11 cellular contexts compared by ENCODE assay signal in the genomic region with DNA sequence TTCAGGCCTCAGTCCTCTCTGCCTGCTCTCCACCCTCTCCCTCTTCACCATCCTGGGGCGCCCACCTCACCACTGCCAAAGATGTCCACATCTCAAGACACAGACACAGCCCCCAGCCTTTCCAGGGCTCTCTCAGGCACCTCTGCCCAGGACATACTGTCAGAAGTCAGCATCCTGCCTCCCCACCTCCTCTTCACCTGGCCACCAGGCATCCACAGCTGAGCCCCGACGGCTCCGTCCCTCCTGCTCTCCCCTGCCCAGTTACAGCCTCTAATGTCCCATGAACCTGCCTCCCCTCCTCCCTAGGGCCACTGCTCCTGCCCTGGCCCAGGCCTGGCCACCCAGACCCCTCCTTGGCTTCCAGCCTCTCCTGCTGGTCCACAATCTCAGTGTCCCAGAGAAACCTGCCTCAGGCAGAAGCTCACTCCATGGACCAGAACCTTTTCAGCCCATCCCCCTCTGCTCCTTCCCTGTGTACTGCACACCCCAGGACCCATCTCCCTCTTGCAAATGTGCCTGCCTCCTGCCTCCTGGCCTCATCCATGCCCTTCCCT. TPM values are rescaled to one million over a fixed set of nuclear protein-coding genes. Genes with fewer than 3 reads are reported as not detected.
DNase-seq lines count a peak whose midpoint lies in the region; ATAC-seq and TF ChIP-seq lines count a peak whose summit lies in the region.
"Had no signal": no experiment of that assay in that cellular context is flagged by ENCODE, and none has a peak within 500 bp of the region (broad histone marks: within the 10 kb centered on the region; RNA-seq: fewer than 3 reads in every experiment).

No MANE protein-coding gene starts in this region.

- intact Hi-C loops in heart right ventricle (cut with DNase I) = no loop called here
- intact Hi-C loops in Right ventricle myocardium superior (cut with DNase I) = no loop called here
- intact Hi-C loops in naive thymus-derived CD4-positive, alpha-beta T cell (cut with micrococcal nuclease) = no loop called here
- intact Hi-C loops in uterus (cut with DNase I; ENCODE audit: low total_unique reads) = no loop called here

- H3K9me3 ChIP-seq in heart right ventricle = no peaks in the 10 kb centered on the region
- H3K9me3 ChIP-seq in naive thymus-derived CD4-positive, alpha-beta T cell (ENCODE audit: control insufficient read depth in 2 of 3, low read length in 3 of 3) = no peaks in the 10 kb centered on the region
- H3K9me3 ChIP-seq in uterus = no peaks in the 10 kb centered on the region

- H3K36me3 ChIP-seq in heart right ventricle (peaks cover 0 to 43% (median 5%) of the 10 kb centered on the region in 9 donors), uterus (no peaks in the 10 kb centered on the region)
- peaks cover 0 to 16% (median 6%) of the 10 kb centered on the region in 3 experiments for H3K36me3 ChIP-seq in naive thymus-derived CD4-positive, alpha-beta T cell (ENCODE audit: control insufficient read depth in 2 of 3, insufficient read depth in 3 of 3, low read length in 3 of 3)

- POLR2A ChIA-PET in activated naive CD8-positive, alpha-beta T cell treated with anti-CD3 and anti-CD28 coated beads, Interleukin-2, amount 10 ng/mL, durations not matched to agents 7 days and 5 days (lab: Charles Lee) = interaction anchor here (0.6 to 3.5 kb wide), 5 partner anchors 9 to 519 kb away, joined by 4 to 38 read pairs (median 4); a partner anchor contains a TSS
- POLR2A ChIA-PET in naive thymus-derived CD4-positive, alpha-beta T cell (lab: Charles Lee) = interaction anchor here (1.4 to 8.0 kb wide), 4 partner anchors 8 to 17 kb away, joined by 5 to 90 read pairs (median 28); a partner anchor contains a TSS

- ATAC-seq in heart right ventricle (no peak), Right ventricle myocardium superior (ENCODE audit: poor library complexity) (no peak), HG02981 (IDR thresholded peaks at IDR 0.05; ENCODE audit: unreplicated experiment) (no peak), GM21529 (IDR thresholded peaks at IDR 0.05; ENCODE audit: unreplicated experiment) (no peak)
- ATAC-seq in activated naive CD8-positive, alpha-beta T cell treated with anti-CD3 and anti-CD28 coated beads, Interleukin-2, amount 10 ng/mL, durations not matched to agents 7 days and 5 days (ENCODE audit: low read depth) = no peak
- ATAC-seq in naive thymus-derived CD4-positive, alpha-beta T cell = no peak

- peak overlapping the region; percentile 61 for H3K4me3 Mint-ChIP-seq in activated naive CD8-positive, alpha-beta T cell treated with anti-CD3 and anti-CD28 coated beads, Interleukin-2, amount 10 ng/mL, durations not matched to agents 7 days and 5 days
- H3K4me3 Mint-ChIP-seq in naive thymus-derived CD4-positive, alpha-beta T cell = peak overlapping the region; percentile 75 to 98 (median 91)

- H3K27me3 ChIP-seq in heart right ventricle (peaks cover 0 to 9% (median 0%) of the 10 kb centered on the region in 7 donors), uterus (no peaks in the 10 kb centered on the region)
- no peaks in the 10 kb centered on the region for H3K27me3 ChIP-seq in naive thymus-derived CD4-positive, alpha-beta T cell (ENCODE audit: control insufficient read depth in 2 of 2, insufficient read depth in 2 of 2, low read length in 2 of 2)

- no peaks in the 10 kb centered on the region for H3K9me3 Mint-ChIP-seq in activated naive CD8-positive, alpha-beta T cell treated with anti-CD3 and anti-CD28 coated beads, Interleukin-2, amount 10 ng/mL, durations not matched to agents 7 days and 5 days
- H3K9me3 Mint-ChIP-seq in naive thymus-derived CD4-positive, alpha-beta T cell = no peaks in the 10 kb centered on the region

- DNase-seq in heart right ventricle (no peak), Right ventricle myocardium superior (no peak), uterus (no peak), NCI-H1694 treated with DMSO at 0.1 percent for 48 hours (lab: John Stamatoyannopoulos, UW) (no peak)
- DNase-seq in activated naive CD8-positive, alpha-beta T cell treated with anti-CD3 and anti-CD28 coated beads, Interleukin-2, amount 10 ng/mL, durations not matched to agents 7 days and 5 days = peak; percentile 45
- no peak for DNase-seq in naive thymus-derived CD4-positive, alpha-beta T cell
- DNase-seq: activated gamma-delta T cell, NCI-H446 treated with DMSO at 0.1 percent for 48 hours had no signal

- H3K27ac ChIP-seq in heart right ventricle (peak overlapping the region in 9 of 10 donors; percentile 28 to 99 (median 88)), uterus (peak overlapping the region; percentile 99 to 100)
- peak overlapping the region; percentile 89 for H3K27ac ChIP-seq in naive thymus-derived CD4-positive, alpha-beta T cell (ENCODE audit: low read depth, low read length)

- CTCF ChIA-PET in naive thymus-derived CD4-positive, alpha-beta T cell (lab: Charles Lee) = interaction anchor here (0.7 to 4.3 kb wide), 4 partner anchors 10 to 149 kb away, joined by 3 to 32 read pairs (median 5); no protein-coding TSS in a partner anchor

- peaks cover 47% of the 10 kb centered on the region for H3K4me1 Mint-ChIP-seq in activated naive CD8-positive, alpha-beta T cell treated with anti-CD3 and anti-CD28 coated beads, Interleukin-2, amount 10 ng/mL, durations not matched to agents 7 days and 5 days
- H3K4me1 Mint-ChIP-seq in naive thymus-derived CD4-positive, alpha-beta T cell = peaks cover 44 to 72% (median 66%) of the 10 kb centered on the region in 7 donors

- H3K27me3 Mint-ChIP-seq in activated naive CD8-positive, alpha-beta T cell treated with anti-CD3 and anti-CD28 coated beads, Interleukin-2, amount 10 ng/mL, durations not matched to agents 7 days and 5 days = no peaks in the 10 kb centered on the region
- no peaks in the 10 kb centered on the region for H3K27me3 Mint-ChIP-seq in naive thymus-derived CD4-positive, alpha-beta T cell

- peak overlapping the region; percentile 85 for H3K27ac Mint-ChIP-seq in activated naive CD8-positive, alpha-beta T cell treated with anti-CD3 and anti-CD28 coated beads, Interleukin-2, amount 10 ng/mL, durations not matched to agents 7 days and 5 days
- H3K27ac Mint-ChIP-seq in naive thymus-derived CD4-positive, alpha-beta T cell = peak overlapping the region; percentile 35 to 97 (median 90)

- H3K4me3 ChIP-seq in heart right ventricle (no peak overlapping the region), uterus (no peak overlapping the region)
- H3K4me3 ChIP-seq in naive thymus-derived CD4-positive, alpha-beta T cell (ENCODE audit: low read length) = no peak overlapping the region
- H3K4me3 ChIP-seq: skin epidermis had no signal

- H3K4me1 ChIP-seq in heart right ventricle (peaks cover 34 to 69% (median 45%) of the 10 kb centered on the region in 9 donors), uterus (peaks cover 0 to 21% of the 10 kb centered on the region in 2 donors)
- peaks cover 20 to 68% of the 10 kb centered on the region in 2 donors for H3K4me1 ChIP-seq in naive thymus-derived CD4-positive, alpha-beta T cell (ENCODE audit: control insufficient read depth in 2 of 2, insufficient read depth in 2 of 2, low read length in 2 of 2)

- WGBS in heart right ventricle, 2 donors = 73 to 97% methylated on average over 4 of the region's 4 CpGs

- TF ChIP-seq POLR2A in uterus (IDR thresholded peaks at IDR 0.05) = no peak

- TF ChIP-seq CTCF in heart right ventricle (IDR thresholded peaks at IDR 0.05) = no peak
- no peak for TF ChIP-seq CTCF in uterus (IDR thresholded peaks at IDR 0.05)

- peaks cover 15% of the 10 kb centered on the region for H3K36me3 Mint-ChIP-seq in activated naive CD8-positive, alpha-beta T cell treated with anti-CD3 and anti-CD28 coated beads, Interleukin-2, amount 10 ng/mL, durations not matched to agents 7 days and 5 days
- H3K36me3 Mint-ChIP-seq in naive thymus-derived CD4-positive, alpha-beta T cell = peaks cover 0 to 14% (median 12%) of the 10 kb centered on the region in 5 donors

RNA-seq across cellular contexts. Expression of a gene that starts 3.2 kb away (rescaled TPM):
- total RNA-seq in heart right ventricle (10 to 100 TPM; 54.4 to 92.5 (median 72.8) TPM), Right ventricle myocardium superior (73.4 TPM), uterus (100 to 1,000 TPM; 131 to 240 (median 217) TPM)
- 10 to 100 TPM; 42.7 to 79.7 TPM for polyA plus RNA-seq in heart right ventricle
- total RNA-seq in activated naive CD8-positive, alpha-beta T cell treated with anti-CD3 and anti-CD28 coated beads, Interleukin-2, amount 10 ng/mL, durations not matched to agents 7 days and 5 days = 100 to 1,000 TPM; 116 to 119 TPM
- 100 to 1,000 TPM in 4 of 5 experiments, 10 to 100 TPM in 1; 91.4 to 288 (median 280) TPM for total RNA-seq in naive thymus-derived CD4-positive, alpha-beta T cell
- polyA plus RNA-seq in naive thymus-derived CD4-positive, alpha-beta T cell = 10 to 100 TPM; 18.7 to 41.2 TPM

RNA-seq across cellular contexts. Expression of a gene that starts 15.4 kb away (rescaled TPM):
- 10 to 100 TPM; 23.7 to 44.0 (median 26.3) TPM for total RNA-seq in heart right ventricle
- polyA plus RNA-seq in heart right ventricle = 10 to 100 TPM; 55.6 to 92.0 TPM
- total RNA-seq in Right ventricle myocardium superior = 23.2 TPM
- total RNA-seq in activated naive CD8-positive, alpha-beta T cell treated with anti-CD3 and anti-CD28 coated beads, Interleukin-2, amount 10 ng/mL, durations not matched to agents 7 days and 5 days = 10 to 100 TPM; 27.2 to 30.0 TPM
- 10 to 100 TPM; 29.1 to 40.9 (median 32.9) TPM for total RNA-seq in naive thymus-derived CD4-positive, alpha-beta T cell
- 10 to 100 TPM; 82.6 to 86.0 TPM for polyA plus RNA-seq in naive thymus-derived CD4-positive, alpha-beta T cell
- total RNA-seq in uterus = 10 to 100 TPM; 12.3 to 42.6 (median 31.6) TPM

RNA-seq across cellular contexts. Expression of a gene that starts 17.4 kb away (rescaled TPM):
- total RNA-seq in heart right ventricle (10 to 100 TPM; 21.2 to 54.9 (median 29.2) TPM), Right ventricle myocardium superior (36.1 TPM), uterus (10 to 100 TPM; 13.9 to 83.0 (median 40.8) TPM)
- 10 to 100 TPM; 42.0 to 55.7 TPM for polyA plus RNA-seq in heart right ventricle
- total RNA-seq in activated naive CD8-positive, alpha-beta T cell treated with anti-CD3 and anti-CD28 coated beads, Interleukin-2, amount 10 ng/mL, durations not matched to agents 7 days and 5 days = 10 to 100 TPM; 40.9 to 44.1 TPM
- 10 to 100 TPM; 33.0 to 59.7 (median 45.3) TPM for total RNA-seq in naive thymus-derived CD4-positive, alpha-beta T cell
- 100 to 1,000 TPM in 1 of 2 donors, 10 to 100 TPM in 1; 87.7 to 115 TPM for polyA plus RNA-seq in naive thymus-derived CD4-positive, alpha-beta T cell

RNA-seq across cellular contexts. Expression of a gene that starts 20.9 kb away (rescaled TPM):
- 100 to 1,000 TPM in 1 of 10 donors, 10 to 100 TPM in 9; 42.9 to 113 (median 53.9) TPM for total RNA-seq in heart right ventricle
- polyA plus RNA-seq in heart right ventricle = 10 to 100 TPM; 30.8 to 62.6 TPM
- total RNA-seq in Right ventricle myocardium superior = 44.9 TPM
- 100 to 1,000 TPM; 118 to 120 TPM for total RNA-seq in activated naive CD8-positive, alpha-beta T cell treated with anti-CD3 and anti-CD28 coated beads, Interleukin-2, amount 10 ng/mL, durations not matched to agents 7 days and 5 days
- 100 to 1,000 TPM; 108 to 207 (median 128) TPM for total RNA-seq in naive thymus-derived CD4-positive, alpha-beta T cell
- polyA plus RNA-seq in naive thymus-derived CD4-positive, alpha-beta T cell = 10 to 100 TPM; 12.3 to 14.2 TPM
- 100 to 1,000 TPM in 1 of 4 donors, 10 to 100 TPM in 3; 44.2 to 159 (median 69.5) TPM for total RNA-seq in uterus

RNA-seq across cellular contexts. Expression of a gene that starts 30.0 kb away (rescaled TPM):
- 10 to 100 TPM; 47.4 to 66.9 (median 55.6) TPM for total RNA-seq in heart right ventricle
- 100 to 1,000 TPM in 1 of 2 donors, 10 to 100 TPM in 1; 90.0 to 130 TPM for polyA plus RNA-seq in heart right ventricle
- total RNA-seq in Right ventricle myocardium superior = 60.5 TPM
- 10 to 100 TPM; 74.2 to 74.9 TPM for total RNA-seq in activated naive CD8-positive, alpha-beta T cell treated with anti-CD3 and anti-CD28 coated beads, Interleukin-2, amount 10 ng/mL, durations not matched to agents 7 days and 5 days
- total RNA-seq in naive thymus-derived CD4-positive, alpha-beta T cell = 10 to 100 TPM; 63.2 to 79.8 (median 70.4) TPM
- polyA plus RNA-seq in naive thymus-derived CD4-positive, alpha-beta T cell = 10 to 100 TPM; 27.0 to 69.1 TPM
- 100 to 1,000 TPM in 1 of 4 donors, 10 to 100 TPM in 3; 28.8 to 101 (median 70.1) TPM for total RNA-seq in uterus
